In the genomic region with DNA sequence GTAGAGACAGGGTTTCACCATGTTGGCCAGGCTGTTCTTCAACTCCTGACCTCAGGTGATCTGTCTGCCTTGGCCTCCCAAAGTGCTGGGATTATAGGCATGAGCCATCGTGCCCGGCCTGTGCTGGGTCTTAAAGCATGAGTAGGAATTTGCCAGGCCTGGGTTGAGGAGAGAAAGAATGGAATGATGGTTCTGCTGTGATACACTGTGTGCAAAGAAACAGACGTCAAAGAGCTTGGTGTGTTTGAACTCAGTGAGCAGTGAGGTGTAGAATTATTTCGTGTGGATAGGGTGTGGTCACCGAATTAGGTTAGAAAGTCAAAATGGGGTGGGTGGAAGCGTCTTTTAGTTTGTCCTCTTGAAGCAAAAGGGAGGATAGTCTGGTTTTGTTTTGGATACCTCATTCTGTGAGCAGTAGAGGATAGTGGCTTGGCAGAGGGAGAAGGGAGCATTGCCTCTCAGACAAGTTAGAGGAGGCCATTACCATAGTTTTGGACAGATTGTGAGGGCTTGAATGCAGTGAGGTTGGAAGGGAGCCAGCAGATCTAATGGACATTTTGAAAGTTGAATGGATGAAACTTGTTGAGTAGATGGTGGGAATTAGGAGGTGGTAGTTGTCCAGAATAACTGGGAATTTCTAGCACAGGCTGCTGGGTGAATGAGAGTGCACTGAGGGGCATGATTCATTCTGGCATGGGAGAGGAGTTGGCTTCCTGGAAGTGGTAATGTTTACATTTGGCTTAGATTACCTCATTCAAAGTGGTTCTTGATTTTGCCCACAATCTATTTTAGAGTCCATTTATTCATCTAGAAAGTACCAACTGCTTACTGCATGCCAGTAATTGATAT, we compare ENCODE assay signal across 8 cellular contexts. TPM values are rescaled to one million over a fixed set of nuclear protein-coding genes. Genes with fewer than 3 reads are reported as not detected.
DNase-seq lines count a peak whose midpoint lies in the region; ATAC-seq, FAIRE-seq and TF ChIP-seq lines count a peak whose summit lies in the region.

No MANE protein-coding gene starts in this region.

- peak overlapping the region; percentile 63 for H3K27ac ChIP-seq in HEK293 (ENCODE audit: extremely low read depth, low read depth, low read length)
- peak overlapping the region; percentile 78 for H3K27ac ChIP-seq in keratinocyte (ENCODE audit: control insufficient read depth, insufficient read depth, low read length)
- H3K27ac ChIP-seq in thyroid gland = peak overlapping the region; percentile 47 to 75 (median 66)

- no peaks in the 10 kb centered on the region; a peak in 1 of 3 replicates for H3K36me3 ChIP-seq in HEK293 (ENCODE audit: control insufficient read depth in 2 of 2, insufficient read depth in 1 of 2, low read length in 2 of 2)
- no peaks in the 10 kb centered on the region for H3K36me3 ChIP-seq in keratinocyte (ENCODE audit: control insufficient read depth in 2 of 2, extremely low read depth in 1 of 2, insufficient read depth in 2 of 2, low read length in 2 of 2)
- no peaks in the 10 kb centered on the region for H3K36me3 ChIP-seq in thyroid gland

- H3K4me3 ChIP-seq in HEK293 (ENCODE audit: low read depth, low read length) (no peak overlapping the region), keratinocyte (ENCODE audit: control insufficient read depth in 2 of 3, extremely low read depth in 1 of 3, insufficient read depth in 2 of 3, low read depth in 1 of 3, low read length in 3 of 3) (no peak overlapping the region), thyroid gland (replicated peaks in 1 of 3) (no peak overlapping the region)

- DNase-seq in NCI-H2029 (lab: John Stamatoyannopoulos, UW) (peak; percentile 24), keratinocyte (ENCODE audit: low read depth, low spot score) (no peak), thyroid gland (peak; percentile 4 to 5), foreskin melanocyte (no peak), superior temporal gyrus (ENCODE audit: extremely low spot score) (no peak)
- DNase-seq in activated naive CD4-positive, alpha-beta T cell treated with anti-CD3 and anti-CD28 coated beads, Interleukin-2, amount 50 U/mL, for 16 hours = peak; percentile 23

- POLR2A ChIA-PET in HEK293 (lab: Yijun Ruan, JAX) = interaction anchor here (1.1 kb wide), 1 partner anchor 28 kb away, joined by 3 read pairs; a partner anchor contains a TSS

- ATAC-seq in GM18499 (IDR thresholded peaks at IDR 0.05; ENCODE audit: insufficient read depth, unreplicated experiment) = peak; percentile 36

- intact Hi-C loops in thyroid gland (cut with DNase I) = loop anchor here (10.0 kb wide), 1 partner anchor 73 kb away; no protein-coding TSS in a partner anchor

- peaks cover 53% of the 10 kb centered on the region for H3K4me1 ChIP-seq in HEK293 (ENCODE audit: control insufficient read depth, insufficient read depth, low read length)
- H3K4me1 ChIP-seq in keratinocyte (ENCODE audit: control insufficient read depth, extremely low read depth, insufficient read depth, low read length) = peaks cover 48% of the 10 kb centered on the region
- peaks cover 56 to 71% of the 10 kb centered on the region in 2 donors for H3K4me1 ChIP-seq in thyroid gland

- peak overlapping the region; percentile 25 for H3K9ac ChIP-seq in keratinocyte (ENCODE audit: control insufficient read depth, extremely low read depth, insufficient read depth, low read length)

- H3K9me3 ChIP-seq in HEK293 (ENCODE audit: control insufficient read depth, insufficient read depth, low read depth, low read length) (no peaks in the 10 kb centered on the region), keratinocyte (ENCODE audit: control insufficient read depth, low read depth, low read length) (no peaks in the 10 kb centered on the region), thyroid gland (no peaks in the 10 kb centered on the region)

- dilution Hi-C loops in keratinocyte (cut with MboI; ENCODE audit: extremely low pct_ligation_motif_present, low sequenced_read_pairs) = no loop called here

- H2AFZ ChIP-seq in keratinocyte (ENCODE audit: control insufficient read depth, low read length) = no peak overlapping the region

- H3K4me2 ChIP-seq in keratinocyte (ENCODE audit: control insufficient read depth, extremely low read depth, insufficient read depth, low read depth, low read length) = peak overlapping the region; percentile 66

- FAIRE-seq in keratinocyte (lab: Jason Lieb, UNC) = peak; percentile 74

- H3K79me2 ChIP-seq in keratinocyte (ENCODE audit: control insufficient read depth, insufficient read depth, low read length) = peaks cover 95% of the 10 kb centered on the region

- H3K9me1 ChIP-seq in keratinocyte (ENCODE audit: control insufficient read depth, extremely low read depth, insufficient read depth, low read length) = no peaks in the 10 kb centered on the region

- no peak for TF ChIP-seq POLR2A in thyroid gland (IDR thresholded peaks at IDR 0.05)

- CTCF ChIA-PET in HEK293 (lab: Yijun Ruan, JAX) = interaction anchor here (0.6 to 11.2 kb wide), 2 partner anchors 72 to 78 kb away, joined by 3 to 117 read pairs; no protein-coding TSS in a partner anchor

- TF ChIP-seq CTCF in HEK293 (tag by site-specific recombination; IDR thresholded peaks at IDR 0.05) (no peak), keratinocyte (optimal IDR thresholded peaks at IDR 0.05 in 1 of 3, IDR thresholded peaks at IDR 0.05 in 1 of 3, conservative IDR thresholded peaks at IDR 0.05 in 1 of 3; ENCODE audit: extremely low read depth in 1 of 3, insufficient read depth in 2 of 3, low read length in 3 of 3) (no peak), thyroid gland (IDR thresholded peaks at IDR 0.05) (no peak)

- WGBS in thyroid gland, 2 donors = 50 to 59% methylated on average over 6 of the region's 6 CpGs

- no peaks in the 10 kb centered on the region for H4K20me1 ChIP-seq in keratinocyte (ENCODE audit: control insufficient read depth, extremely low read depth, insufficient read depth, low read length)

- no peaks in the 10 kb centered on the region for H3K27me3 ChIP-seq in keratinocyte (ENCODE audit: control insufficient read depth, extremely low read depth, insufficient read depth, low read length)
- H3K27me3 ChIP-seq in thyroid gland = no peaks in the 10 kb centered on the region

TF ChIP-seq in HEK293, 187 proteins besides CTCF, POLR2A, EP300 and RAD21 (continues in another document):
- TF ChIP-seq ZNF302 (tag by site-specific recombination; IDR thresholded peaks at IDR 0.05; ENCODE audit: low read depth) = no peak
- TF ChIP-seq, protein P1, sequence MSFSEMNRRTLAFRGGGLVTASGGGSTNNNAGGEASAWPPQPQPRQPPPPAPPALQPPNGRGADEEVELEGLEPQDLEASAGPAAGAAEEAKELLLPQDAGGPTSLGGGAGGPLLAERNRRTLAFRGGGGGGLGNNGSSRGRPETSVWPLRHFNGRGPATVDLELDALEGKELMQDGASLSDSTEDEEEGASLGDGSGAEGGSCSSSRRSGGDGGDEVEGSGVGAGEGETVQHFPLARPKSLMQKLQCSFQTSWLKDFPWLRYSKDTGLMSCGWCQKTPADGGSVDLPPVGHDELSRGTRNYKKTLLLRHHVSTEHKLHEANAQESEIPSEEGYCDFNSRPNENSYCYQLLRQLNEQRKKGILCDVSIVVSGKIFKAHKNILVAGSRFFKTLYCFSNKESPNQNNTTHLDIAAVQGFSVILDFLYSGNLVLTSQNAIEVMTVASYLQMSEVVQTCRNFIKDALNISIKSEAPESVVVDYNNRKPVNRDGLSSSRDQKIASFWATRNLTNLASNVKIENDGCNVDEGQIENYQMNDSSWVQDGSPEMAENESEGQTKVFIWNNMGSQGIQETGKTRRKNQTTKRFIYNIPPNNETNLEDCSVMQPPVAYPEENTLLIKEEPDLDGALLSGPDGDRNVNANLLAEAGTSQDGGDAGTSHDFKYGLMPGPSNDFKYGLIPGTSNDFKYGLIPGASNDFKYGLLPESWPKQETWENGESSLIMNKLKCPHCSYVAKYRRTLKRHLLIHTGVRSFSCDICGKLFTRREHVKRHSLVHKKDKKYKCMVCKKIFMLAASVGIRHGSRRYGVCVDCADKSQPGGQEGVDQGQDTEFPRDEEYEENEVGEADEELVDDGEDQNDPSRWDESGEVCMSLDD (tag by site-specific recombination; IDR thresholded peaks at IDR 0.05) = no peak
- no peak for TF ChIP-seq OVOL3 (tag by site-specific recombination; IDR thresholded peaks at IDR 0.05)
- TF ChIP-seq, protein P2, sequence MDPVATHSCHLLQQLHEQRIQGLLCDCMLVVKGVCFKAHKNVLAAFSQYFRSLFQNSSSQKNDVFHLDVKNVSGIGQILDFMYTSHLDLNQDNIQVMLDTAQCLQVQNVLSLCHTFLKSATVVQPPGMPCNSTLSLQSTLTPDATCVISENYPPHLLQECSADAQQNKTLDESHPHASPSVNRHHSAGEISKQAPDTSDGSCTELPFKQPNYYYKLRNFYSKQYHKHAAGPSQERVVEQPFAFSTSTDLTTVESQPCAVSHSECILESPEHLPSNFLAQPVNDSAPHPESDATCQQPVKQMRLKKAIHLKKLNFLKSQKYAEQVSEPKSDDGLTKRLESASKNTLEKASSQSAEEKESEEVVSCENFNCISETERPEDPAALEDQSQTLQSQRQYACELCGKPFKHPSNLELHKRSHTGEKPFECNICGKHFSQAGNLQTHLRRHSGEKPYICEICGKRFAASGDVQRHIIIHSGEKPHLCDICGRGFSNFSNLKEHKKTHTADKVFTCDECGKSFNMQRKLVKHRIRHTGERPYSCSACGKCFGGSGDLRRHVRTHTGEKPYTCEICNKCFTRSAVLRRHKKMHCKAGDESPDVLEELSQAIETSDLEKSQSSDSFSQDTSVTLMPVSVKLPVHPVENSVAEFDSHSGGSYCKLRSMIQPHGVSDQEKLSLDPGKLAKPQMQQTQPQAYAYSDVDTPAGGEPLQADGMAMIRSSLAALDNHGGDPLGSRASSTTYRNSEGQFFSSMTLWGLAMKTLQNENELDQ (tag by site-specific recombination; IDR thresholded peaks at IDR 0.05; ENCODE audit: low read depth) = no peak
- TF ChIP-seq, protein P3, sequence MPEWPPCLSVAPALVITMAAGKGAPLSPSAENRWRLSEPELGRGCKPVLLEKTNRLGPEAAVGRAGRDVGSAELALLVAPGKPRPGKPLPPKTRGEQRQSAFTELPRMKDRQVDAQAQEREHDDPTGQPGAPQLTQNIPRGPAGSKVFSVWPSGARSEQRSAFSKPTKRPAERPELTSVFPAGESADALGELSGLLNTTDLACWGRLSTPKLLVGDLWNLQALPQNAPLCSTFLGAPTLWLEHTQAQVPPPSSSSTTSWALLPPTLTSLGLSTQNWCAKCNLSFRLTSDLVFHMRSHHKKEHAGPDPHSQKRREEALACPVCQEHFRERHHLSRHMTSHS (tag by site-specific recombination; IDR thresholded peaks at IDR 0.05) = no peak

RNA-seq across cellular contexts. Expression of a gene that starts 27.2 kb away (rescaled TPM):
- 8.4 to 17.0 TPM (median 16.7 TPM) in 3 replicates for polyA plus RNA-seq in keratinocyte
- polyA plus RNA-seq in keratinocyte (2011; ENCODE audit: low read depth) = 156 TPM
- polyA plus RNA-seq in keratinocyte (2011; cell fraction: cytosol; rRNA removed) = 8.4 and 9.5 TPM in 2 replicates
- polyA plus RNA-seq in keratinocyte (2011; cell fraction: nucleus; rRNA removed) = 59.3 and 73.1 TPM in 2 replicates
- 17.9 and 38.7 TPM in 2 replicates for polyA plus RNA-seq in keratinocyte (2012; ENCODE audit: low replicate concordance)
- 53.0 to 98.1 TPM (median 93.5 TPM) in 3 replicates for polyA minus RNA-seq in keratinocyte
- polyA minus RNA-seq in keratinocyte (2011; cell fraction: cytosol; rRNA and poly(A)+ RNA removed) = 21.5 TPM
- polyA minus RNA-seq in keratinocyte (2011; cell fraction: nucleus; rRNA and poly(A)+ RNA removed) = 110 and 218 TPM in 2 replicates
- 100 to 1,000 TPM; 189 to 405 (median 244) TPM for total RNA-seq in thyroid gland

Comparison
In these comparisons a context has a peak if more than half of its experiments do, and no peak if none do; other contexts are left out.
1. DNase-seq: peak in NCI-H2029 (single experiment), activated naive CD4-positive, alpha-beta T cell treated with anti-CD3 and anti-CD28 coated beads, Interleukin-2, amount 50 U/mL, for 16 hours (single experiment) and thyroid gland (2 of 2); none in keratinocyte (single experiment), foreskin melanocyte (single experiment) and superior temporal gyrus (single experiment).
2. Peak in every context shown above with its lines, with median percentiles within 50 percentile points of each other: H3K27ac ChIP-seq.